In genomic region chr14:105146976-105147700, GRCh38 we compare ENCODE assay signal across 13 cellular contexts. TPM values are rescaled to one million over a fixed set of nuclear protein-coding genes. Genes with fewer than 3 reads are reported as not detected.
A peak's percentile ranks its signal among the peaks of the same experiment; 100 is the strongest.
DNase-seq lines count a peak whose midpoint lies in the region; ATAC-seq, FAIRE-seq and TF ChIP-seq lines count a peak whose summit lies in the region.
"Had no signal": no experiment of that assay in that cellular context is flagged by ENCODE, and none has a peak within 500 bp of the region (broad histone marks: within the 10 kb centered on the region; RNA-seq: fewer than 3 reads in every experiment).

No MANE protein-coding gene starts in this region.

- H3K9me3 ChIP-seq in heart left ventricle = no peaks in the 10 kb centered on the region
- no peaks in the 10 kb centered on the region for H3K9me3 ChIP-seq in kidney (ENCODE audit: control insufficient read depth in 1 of 2, low read length in 2 of 2)
- H3K9me3 ChIP-seq in spleen = no peaks in the 10 kb centered on the region

- TF ChIP-seq POLR2A in heart left ventricle (IDR thresholded peaks at IDR 0.05) (no peak), spleen (IDR thresholded peaks at IDR 0.05) (no peak)

- no peak for TF ChIP-seq CTCF in heart left ventricle (IDR thresholded peaks at IDR 0.05)
- no peak for TF ChIP-seq CTCF in kidney (IDR thresholded peaks at IDR 0.05; ENCODE audit: borderline replicate concordance, extremely low read depth, insufficient read depth)
- TF ChIP-seq CTCF in spleen (IDR thresholded peaks at IDR 0.05 in 8 of 11, conservative IDR thresholded peaks at IDR 0.05 in 3 of 11) = no peak

- peak in 4 of 5 donors; percentile 4 to 57 (median 22) for DNase-seq in heart left ventricle
- DNase-seq in Right ventricle myocardium superior = no peak
- DNase-seq in H7 = peak; percentile 65
- DNase-seq in kidney = peak; percentile 56
- peak; percentile 49 for DNase-seq in spleen
- no peak for DNase-seq in DMS79 treated with DMSO at 0.1 percent for 48 hours (lab: John Stamatoyannopoulos, UW)
- no peak for DNase-seq in NCI-H2107 (lab: John Stamatoyannopoulos, UW)
- DNase-seq: NCI-H1048, NCI-H1436 treated with DMSO at 0.1 percent for 48 hours, NCI-H2081, NCI-H510A treated with DMSO at 0.1 percent for 48 hours had no signal

- intact Hi-C loops in heart left ventricle (cut with DNase I) (no loop called here), Right ventricle myocardium superior (cut with DNase I) (no loop called here), kidney (cut with DNase I) (no loop called here), spleen (cut with DNase I; ENCODE audit: low total_unique reads) (no loop called here)

- H3K36me3 ChIP-seq in heart left ventricle = peaks cover 0 to 88% (median 8%) of the 10 kb centered on the region in 9 donors
- no peaks in the 10 kb centered on the region for H3K36me3 ChIP-seq in H7 (replicated peaks; ENCODE audit: control insufficient read depth, insufficient read depth, low read length)
- no peaks in the 10 kb centered on the region for H3K36me3 ChIP-seq in kidney (ENCODE audit: control insufficient read depth in 1 of 2, insufficient read depth in 2 of 2, low read length in 2 of 2)
- peaks cover 0 to 2% (median 0%) of the 10 kb centered on the region in 6 donors for H3K36me3 ChIP-seq in spleen

- no peak overlapping the region for H3K4me3 ChIP-seq in heart left ventricle
- H3K4me3 ChIP-seq in H7 (ENCODE audit: insufficient read depth, low read depth, low read length) = no peak overlapping the region
- H3K4me3 ChIP-seq in kidney (ENCODE audit: low read length in 2 of 2) = no peak overlapping the region
- no peak overlapping the region for H3K4me3 ChIP-seq in spleen

- no peaks in the 10 kb centered on the region for H3K27me3 ChIP-seq in heart left ventricle
- no peaks in the 10 kb centered on the region for H3K27me3 ChIP-seq in H7 (ENCODE audit: control insufficient read depth, insufficient read depth, low read length)
- H3K27me3 ChIP-seq in spleen (replicated peaks in 1 of 7) = no peaks in the 10 kb centered on the region

- no peak for FAIRE-seq in kidney (lab: Jason Lieb, UNC)
- FAIRE-seq: H1 had no signal

- H3K27ac ChIP-seq in heart left ventricle (no peak overlapping the region), kidney (ENCODE audit: low read depth in 2 of 2, low read length in 2 of 2) (no peak overlapping the region), spleen (no peak overlapping the region)
- H3K27ac ChIP-seq: C4-2B had no signal

- no peak overlapping the region for H3K9ac ChIP-seq in kidney (ENCODE audit: low read length in 2 of 2)

- WGBS in heart left ventricle, 4 donors = 80 to 93% (median 92%) methylated on average over 7 to 22 of the region's 22 CpGs
- WGBS in spleen, 5 donors = 84 to 95% (median 92%) methylated on average over 12 to 22 of the region's 22 CpGs

- H3K4me1 ChIP-seq in heart left ventricle (peaks cover 2 to 9% (median 3%) of the 10 kb centered on the region in 12 donors), kidney (ENCODE audit: control insufficient read depth in 1 of 2, insufficient read depth in 1 of 2, low read depth in 1 of 2, low read length in 2 of 2) (no peaks in the 10 kb centered on the region), spleen (peaks cover 0 to 2% (median under 1%) of the 10 kb centered on the region in 6 donors)

- no peak for ATAC-seq in heart left ventricle
- no peak for ATAC-seq in Right ventricle myocardium superior (ENCODE audit: poor library complexity)

RNA-seq across cellular contexts. Expression of gene JAG2, which starts 21.4 kb away (rescaled TPM):
- total RNA-seq in heart left ventricle (10 to 100 TPM; 20.4 to 62.4 (median 28.6) TPM), Right ventricle myocardium superior (28.6 TPM), kidney (26.1 TPM), spleen (10 to 100 TPM in 1 of 7 donors, 1 to 10 TPM in 6; 3.0 to 10.8 (median 6.0) TPM)
- polyA plus RNA-seq in heart left ventricle (10 to 100 TPM; 19.1 to 25.2 TPM), kidney (ENCODE audit: insufficient read depth, low read depth, low replicate concordance) (6.3 TPM), spleen (10 to 100 TPM in 1 of 3 donors, 1 to 10 TPM in 2; 6.1 to 14.3 (median 6.6) TPM)
- 13.0 and 17.9 TPM in 2 replicates for total RNA-seq in H7 (2014; rRNA removed; shearing (Covaris generic))

RNA-seq across cellular contexts. Expression of gene NUDT14, which starts 34.0 kb away (rescaled TPM):
- 10 to 100 TPM; 16.7 to 48.9 (median 23.8) TPM for total RNA-seq in heart left ventricle
- polyA plus RNA-seq in heart left ventricle = 10 to 100 TPM; 14.3 to 29.6 TPM
- total RNA-seq in Right ventricle myocardium superior = 32.2 TPM
- 30.4 and 33.6 TPM in 2 replicates for total RNA-seq in H7 (2014; rRNA removed; shearing (Covaris generic))
- total RNA-seq in kidney = 48.6 TPM
- polyA plus RNA-seq in kidney (ENCODE audit: insufficient read depth, low read depth, low replicate concordance) = 59.1 TPM
- 10 to 100 TPM; 10.1 to 31.1 (median 25.3) TPM for total RNA-seq in spleen
- 10 to 100 TPM; 17.7 to 25.4 (median 17.7) TPM for polyA plus RNA-seq in spleen

Comparison
In these comparisons a context has a peak if more than half of its experiments do, and no peak if none do; other contexts are left out.
1. DNase-seq: peak in heart left ventricle (4 of 5), H7 (single experiment), kidney (single experiment) and spleen (single experiment); none in Right ventricle myocardium superior (single experiment), DMS79 treated with DMSO at 0.1 percent for 48 hours (single experiment) and NCI-H2107 (single experiment).